Comparison of ENCODE assay signal across 8 cellular contexts in the genomic region with DNA sequence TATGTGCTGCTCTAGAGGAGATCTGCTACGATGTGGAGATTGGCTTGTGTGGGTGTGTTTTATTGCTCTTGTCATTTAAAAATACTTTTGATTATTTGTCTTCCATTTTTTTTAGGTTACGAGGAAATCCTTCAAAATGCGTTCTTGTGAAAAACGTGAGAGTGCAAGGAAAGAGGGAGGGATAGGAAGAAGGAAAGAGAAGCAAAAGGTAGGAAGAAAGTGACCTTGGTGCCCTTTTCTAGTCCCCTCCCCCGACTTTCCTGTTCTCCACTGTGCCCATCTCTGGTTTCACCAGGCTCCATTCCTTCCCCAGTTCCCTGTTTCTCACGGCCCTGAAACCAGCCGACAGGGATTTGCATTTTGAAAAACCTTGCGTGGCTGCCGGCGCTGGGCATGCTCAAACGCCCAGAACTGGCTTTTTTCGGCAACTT. TPM values are rescaled to one million over a fixed set of nuclear protein-coding genes. Genes with fewer than 3 reads are reported as not detected.
DNase-seq lines count a peak whose midpoint lies in the region; ATAC-seq and TF ChIP-seq lines count a peak whose summit lies in the region.

No MANE protein-coding gene starts in this region.

- no peaks in the 10 kb centered on the region for H3K36me3 ChIP-seq in heart right ventricle
- no peaks in the 10 kb centered on the region for H3K36me3 ChIP-seq in prostate gland

- H3K4me1 ChIP-seq in heart right ventricle (peaks cover 0 to 39% (median 21%) of the 10 kb centered on the region in 9 donors), prostate gland (replicated peaks) (peaks cover 5% of the 10 kb centered on the region)

- peaks cover 0 to 36% of the 10 kb centered on the region in 2 donors for H3K27me3 Mint-ChIP-seq in T-cell

- TF ChIP-seq POLR2A in prostate gland (IDR thresholded peaks at IDR 0.05), result no peak

- CTCF ChIA-PET in T-cell (lab: Charles Lee), result interaction anchor here in 1 of 2 donors (0.6 to 0.7 kb wide), 7 partner anchors 11 to 655 kb away, joined by 3 to 5 read pairs (median 3); no protein-coding TSS in a partner anchor

- TF ChIP-seq CTCF in heart right ventricle (IDR thresholded peaks at IDR 0.05) (no peak), prostate gland (IDR thresholded peaks at IDR 0.05) (no peak)

- WGBS in heart right ventricle, 2 donors, result 14 to 15% methylated on average over 12 of the region's 12 CpGs
- 4% methylated on average over 12 of the region's 12 CpGs for whole genome bisulfite sequencing in prostate gland

- peaks cover 0 to 33% (median 0%) of the 10 kb centered on the region in 7 donors for H3K27me3 ChIP-seq in heart right ventricle
- no peaks in the 10 kb centered on the region for H3K27me3 ChIP-seq in prostate gland (replicated peaks; ENCODE audit: insufficient read depth)

- in situ Hi-C loops in KBM-7 (cut with MboI; ENCODE audit: low pct_unique_long_range_greater_than_20kb, low sequenced_read_pairs), result no loop called here

- H3K9me3 ChIP-seq in heart right ventricle (no peaks in the 10 kb centered on the region), prostate gland (no peaks in the 10 kb centered on the region)

- DNase-seq in DMS53 treated with DMSO at 0.1 percent for 48 hours (lab: John Stamatoyannopoulos, UW; ENCODE audit: unreplicated experiment) (peak; percentile 73), T-cell (no peak), heart right ventricle (peak in 1 of 2 donors; percentile 61), prostate gland (ENCODE audit: low spot score) (peak; percentile 74), NCI-H1105 (lab: John Stamatoyannopoulos, UW) (no peak), KBM-7 (no peak)

- no peaks in the 10 kb centered on the region for H3K36me3 Mint-ChIP-seq in T-cell

- peaks cover 12 to 37% (median 21%) of the 10 kb centered on the region in 3 donors for H3K4me1 Mint-ChIP-seq in T-cell

- peak in 1 of 4 experiments; percentile 20 for ATAC-seq in T-cell (replicated peaks in 1 of 4)
- peak in 3 of 8 donors; percentile 37 to 50 (median 42) for ATAC-seq in heart right ventricle
- ATAC-seq in GM21825 (IDR thresholded peaks at IDR 0.05; ENCODE audit: unreplicated experiment), result no peak
- ATAC-seq in HG02798 (IDR thresholded peaks at IDR 0.05; ENCODE audit: poor library complexity, unreplicated experiment), result no peak

- POLR2A ChIA-PET in T-cell (lab: Charles Lee), result no interaction called here

- peak overlapping the region; percentile 72 to 95 (median 87) for H3K27ac ChIP-seq in heart right ventricle
- peak overlapping the region; percentile 86 to 87 for H3K27ac ChIP-seq in prostate gland

- H3K9me3 Mint-ChIP-seq in T-cell, result peaks cover 0 to 3% (median 0%) of the 10 kb centered on the region in 3 donors

- peak overlapping the region in 1 of 2 donors; percentile 8 for H3K27ac Mint-ChIP-seq in T-cell

- H3K4me3 ChIP-seq in heart right ventricle (peak overlapping the region in 9 of 10 donors; percentile 80 to 98 (median 91)), prostate gland (peak overlapping the region; percentile 85 to 89)

- intact Hi-C loops in heart right ventricle (cut with DNase I) (loop anchor here in 8 of 10 donors (5.0 to 10.0 kb wide), 7 partner anchors 59 to 263 kb away; no protein-coding TSS in a partner anchor), prostate gland (cut with DNase I) (loop anchor here (5.0 kb wide), 1 partner anchor 258 kb away; no protein-coding TSS in a partner anchor)

- peak overlapping the region; percentile 7 to 81 (median 68) for H3K4me3 Mint-ChIP-seq in T-cell

RNA-seq across cellular contexts. Expression of gene GNAI1, which starts 0.5 kb away (rescaled TPM):
- total RNA-seq in T-cell (1 to 10 TPM in 4 of 5 donors, under 1 TPM in 1; 0.79 to 3.3 (median 1.4) TPM), heart right ventricle (10 to 100 TPM in 8 of 10 donors, 1 to 10 TPM in 2; 9.1 to 19.9 (median 13.6) TPM), prostate gland (10 to 100 TPM; 30.2 to 40.4 TPM)
- polyA plus RNA-seq in heart right ventricle, result 1 to 10 TPM; 5.5 to 6.5 TPM

Comparison
In these comparisons a context has a peak if more than half of its experiments do, and no peak if none do; other contexts are left out.
1. DNase-seq: peak in DMS53 treated with DMSO at 0.1 percent for 48 hours (single experiment) and prostate gland (single experiment); none in T-cell (0 of 34), NCI-H1105 (single experiment) and KBM-7 (single experiment).